18 cellular contexts compared by ENCODE assay signal in genomic region chr2:154032220-154032619, GRCh38.
DNase-seq lines count a peak whose midpoint lies in the region; ATAC-seq and FAIRE-seq lines count a peak whose summit lies in the region.
"Had no signal": no experiment of that assay in that cellular context is flagged by ENCODE, and none has a peak within 500 bp of the region (broad histone marks: within the 10 kb centered on the region; RNA-seq: fewer than 3 reads in every experiment).

No MANE protein-coding gene starts in this region.

- peak; percentile 76 for ATAC-seq in GM18867 (IDR thresholded peaks at IDR 0.05; ENCODE audit: unreplicated experiment)
- ATAC-seq in GM21786 (IDR thresholded peaks at IDR 0.05; ENCODE audit: unreplicated experiment): peak; percentile 72
- ATAC-seq in HG03442 (IDR thresholded peaks at IDR 0.05; ENCODE audit: unreplicated experiment): peak; percentile 69
- no peak for ATAC-seq in HG03045 (IDR thresholded peaks at IDR 0.05; ENCODE audit: unreplicated experiment)
- ATAC-seq: right cardiac atrium had no signal

- intact Hi-C loops in posterior vena cava (cut with DNase I): no loop called here

- DNase-seq in posterior vena cava (ENCODE audit: low spot score): no peak
- DNase-seq in middle frontal gyrus (ENCODE audit: extremely low spot score, low spot score): no peak
- DNase-seq in NCI-H1105 treated with DMSO at 0.1 percent for 48 hours (lab: John Stamatoyannopoulos, UW): no peak
- DNase-seq: activated effector memory CD4-positive, alpha-beta T cell treated with anti-CD3 and anti-CD28 coated beads, Interleukin-2, amount 50 U/mL, for 16 hours; brain microvascular endothelial cell; kidney glomerular epithelial cell; NCI-H187; NCI-H2227 treated with DMSO at 0.1 percent for 48 hours; NCI-H774; right cardiac atrium; stimulated activated CD4-positive, alpha-beta T cell treated with anti-CD3 and anti-CD28 coated beads, Interleukin-15, amount 100 ng/mL, for 24 hours had no signal

- FAIRE-seq in TTC549 (lab: Jason Lieb, UNC): peak; percentile 55
- FAIRE-seq: colon, urothelium cell line had no signal
